19 cellular contexts compared by ENCODE assay signal in genomic region chrX:103615781-103616180, GRCh38.
"Had no signal": no experiment of that assay in that cellular context is flagged by ENCODE, and none has a peak within 500 bp of the region (broad histone marks: within the 10 kb centered on the region; RNA-seq: fewer than 3 reads in every experiment).

No MANE protein-coding gene starts in this region.

- H3K9me3 Mint-ChIP-seq: activated CD4-positive, alpha-beta memory T cell treated with anti-CD3 and anti-CD28 coated beads for 36 hours; activated naive CD4-positive, alpha-beta T cell treated with anti-CD3 and anti-CD28 coated beads for 36 hours; activated naive CD8-positive, alpha-beta T cell treated with anti-CD3 and anti-CD28 coated beads, Interleukin-2, amount 50 U/mL, for 24 hours; activated T-helper 2 cell treated with anti-CD3 and anti-CD28 coated beads, Interferon-gamma antibody, Interleukin-2, Interleukin-4, amounts not matched to agents 10 μg/mL and 5 μg/mL and 100 μg/mL, durations not matched to agents 14 hours and 24 hours and 36 hours; natural killer cell; stimulated activated naive B cell treated with anti-CD40 and anti-IgM and Interleukin-4, amounts not matched to agents 10 μg/mL and 1 μg/mL and 100 μg/mL, for 72 hours had no signal

- H3K4me1 Mint-ChIP-seq: activated CD8-positive, alpha-beta memory T cell treated with anti-CD3 and anti-CD28 coated beads, Interleukin-2, amount 10 ng/mL, durations not matched to agents 7 days and 5 days; activated naive CD8-positive, alpha-beta T cell treated with anti-CD3 and anti-CD28 coated beads, Interleukin-2, amount 50 U/mL, for 24 hours; natural killer cell; stimulated activated naive B cell treated with anti-CD40 and anti-IgM and Interleukin-4, amounts not matched to agents 10 μg/mL and 1 μg/mL and 100 μg/mL, for 72 hours had no signal

- H3K27ac Mint-ChIP-seq: activated CD4-positive, alpha-beta memory T cell treated with anti-CD3 and anti-CD28 coated beads for 36 hours; activated CD8-positive, alpha-beta memory T cell treated with anti-CD3 and anti-CD28 coated beads, Interleukin-2, amount 10 ng/mL, durations not matched to agents 7 days and 5 days; activated naive CD4-positive, alpha-beta T cell treated with anti-CD3 and anti-CD28 coated beads for 36 hours; activated naive CD8-positive, alpha-beta T cell treated with anti-CD3 and anti-CD28 coated beads, Interleukin-2, amount 50 U/mL, for 24 hours; activated T-helper 2 cell treated with anti-CD3 and anti-CD28 coated beads, Interferon-gamma antibody, Interleukin-2, Interleukin-4, amounts not matched to agents 10 μg/mL and 5 μg/mL and 100 μg/mL, durations not matched to agents 14 hours and 24 hours and 36 hours; natural killer cell; stimulated activated naive B cell treated with anti-CD40 and anti-IgM and Interleukin-4, amounts not matched to agents 10 μg/mL and 1 μg/mL and 100 μg/mL, for 72 hours had no signal

- H3K27me3 Mint-ChIP-seq: activated CD4-positive, alpha-beta memory T cell treated with anti-CD3 and anti-CD28 coated beads for 36 hours; activated CD8-positive, alpha-beta memory T cell treated with anti-CD3 and anti-CD28 coated beads, Interleukin-2, amount 10 ng/mL, durations not matched to agents 7 days and 5 days; activated naive CD8-positive, alpha-beta T cell treated with anti-CD3 and anti-CD28 coated beads, Interleukin-2, amount 50 U/mL, for 24 hours; stimulated activated naive B cell treated with anti-CD40 and anti-IgM and Interleukin-4, amounts not matched to agents 10 μg/mL and 1 μg/mL and 100 μg/mL, for 72 hours had no signal

- H3K4me3 ChIP-seq: dorsolateral prefrontal cortex, left lung, mucosa of descending colon, thyroid gland had no signal

- H3K9me3 ChIP-seq: left lung, mucosa of descending colon, neutrophil, thyroid gland had no signal

- ATAC-seq: activated CD8-positive, alpha-beta memory T cell treated with anti-CD3 and anti-CD28 coated beads, Interleukin-2, amount 10 ng/mL, durations not matched to agents 7 days and 5 days; activated naive CD8-positive, alpha-beta T cell treated with anti-CD3 and anti-CD28 coated beads, Interleukin-2, amount 50 U/mL, for 24 hours; esophagus mucosa; left lung; mucosa of descending colon; natural killer cell; stimulated activated naive B cell treated with anti-CD40 and anti-IgM and Interleukin-4, amounts not matched to agents 10 μg/mL and 1 μg/mL and 100 μg/mL, for 72 hours had no signal

- H3K27me3 ChIP-seq: neutrophil, thyroid gland had no signal

- H3K27ac ChIP-seq: dorsolateral prefrontal cortex, left lung, neutrophil, thyroid gland, VCaP had no signal

- H3K4me3 Mint-ChIP-seq: activated CD4-positive, alpha-beta memory T cell treated with anti-CD3 and anti-CD28 coated beads for 36 hours; activated CD8-positive, alpha-beta memory T cell treated with anti-CD3 and anti-CD28 coated beads, Interleukin-2, amount 10 ng/mL, durations not matched to agents 7 days and 5 days; activated naive CD4-positive, alpha-beta T cell treated with anti-CD3 and anti-CD28 coated beads for 36 hours; activated naive CD8-positive, alpha-beta T cell treated with anti-CD3 and anti-CD28 coated beads, Interleukin-2, amount 50 U/mL, for 24 hours; natural killer cell; stimulated activated naive B cell treated with anti-CD40 and anti-IgM and Interleukin-4, amounts not matched to agents 10 μg/mL and 1 μg/mL and 100 μg/mL, for 72 hours had no signal

- DNase-seq: activated CD4-positive, alpha-beta memory T cell treated with anti-CD3 and anti-CD28 coated beads for 36 hours; activated CD4-positive, alpha-beta T cell treated with anti-CD3 and anti-CD28 coated beads for 1 hour; activated CD8-positive, alpha-beta memory T cell treated with anti-CD3 and anti-CD28 coated beads, Interleukin-2, amount 10 ng/mL, durations not matched to agents 7 days and 5 days; activated naive CD4-positive, alpha-beta T cell treated with anti-CD3 and anti-CD28 coated beads for 36 hours; activated naive CD8-positive, alpha-beta T cell treated with anti-CD3 and anti-CD28 coated beads, Interleukin-2, amount 50 U/mL, for 24 hours; activated T-cell treated with anti-CD3 and anti-CD28 coated beads, Interleukin-2, amount 50 U/mL, for 1 hour; aorta; dorsolateral prefrontal cortex; left lung; mucosa of descending colon; natural killer cell; posterior cingulate gyrus; stimulated activated CD4-positive, alpha-beta T cell treated with anti-CD3 and anti-CD28 coated beads, Interleukin-2, amount 100 ng/mL, for 48 hours; stimulated activated naive B cell treated with anti-CD40 and anti-IgM and Interleukin-4, amounts not matched to agents 10 μg/mL and 1 μg/mL and 100 μg/mL, for 72 hours; thyroid gland had no signal

- H3K36me3 ChIP-seq: left lung, neutrophil, thyroid gland had no signal

- H3K36me3 Mint-ChIP-seq: activated CD4-positive, alpha-beta memory T cell treated with anti-CD3 and anti-CD28 coated beads for 36 hours; activated CD8-positive, alpha-beta memory T cell treated with anti-CD3 and anti-CD28 coated beads, Interleukin-2, amount 10 ng/mL, durations not matched to agents 7 days and 5 days; natural killer cell had no signal

- H3K4me1 ChIP-seq: left lung, thyroid gland had no signal
